ENCODE assay signal across 1 cellular context in genomic region chr2:218311543-218311884, GRCh38.
TF ChIP-seq lines count a peak whose summit lies in the region.

No MANE protein-coding gene starts in this region.

TF ChIP-seq in HepG2, 621 proteins besides CTCF, POLR2A, EP300 and RAD21 (continues in another document):
- TF ChIP-seq HOXA9 (CRISPR knock-in tag; IDR thresholded peaks at IDR 0.05; ENCODE audit: borderline replicate concordance) = no peak
- TF ChIP-seq, protein P1, sequence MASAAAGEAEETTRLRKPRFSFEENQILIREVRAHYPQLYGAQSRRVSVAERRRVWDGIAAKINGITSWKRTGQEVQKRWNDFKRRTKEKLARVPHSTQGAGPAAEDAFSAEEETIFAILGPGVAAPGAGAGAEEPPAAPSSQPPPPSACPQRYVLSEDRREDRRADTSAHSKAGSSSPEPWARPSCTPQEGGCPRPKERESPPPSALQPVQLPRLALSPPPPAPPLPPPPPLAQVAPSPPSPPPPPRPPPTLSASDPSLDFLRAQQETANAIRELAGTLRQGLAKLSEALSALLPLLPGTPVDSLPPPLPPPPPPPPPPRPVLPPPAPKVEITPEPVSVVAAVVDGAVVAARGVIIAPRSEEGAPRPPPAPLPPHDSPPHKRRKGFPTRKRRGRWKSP (CRISPR knock-in tag; IDR thresholded peaks at IDR 0.05) = no peak
- no peak for TF ChIP-seq CEBPB (IDR thresholded peaks at IDR 0.05; ENCODE audit: borderline replicate concordance, low read depth, low read length)
- peak; percentile 36; the same call in 1 of the 2 replicates for TF ChIP-seq PAXIP1 (CRISPR knock-in tag; conservative IDR thresholded peaks at IDR 0.05)
- TF ChIP-seq SETDB1 (CRISPR knock-in tag; IDR thresholded peaks at IDR 0.05; ENCODE audit: borderline replicate concordance) = no peak
- TF ChIP-seq ZNF780A (CRISPR knock-in tag; IDR thresholded peaks at IDR 0.05) = no peak
- TF ChIP-seq, protein P2, sequence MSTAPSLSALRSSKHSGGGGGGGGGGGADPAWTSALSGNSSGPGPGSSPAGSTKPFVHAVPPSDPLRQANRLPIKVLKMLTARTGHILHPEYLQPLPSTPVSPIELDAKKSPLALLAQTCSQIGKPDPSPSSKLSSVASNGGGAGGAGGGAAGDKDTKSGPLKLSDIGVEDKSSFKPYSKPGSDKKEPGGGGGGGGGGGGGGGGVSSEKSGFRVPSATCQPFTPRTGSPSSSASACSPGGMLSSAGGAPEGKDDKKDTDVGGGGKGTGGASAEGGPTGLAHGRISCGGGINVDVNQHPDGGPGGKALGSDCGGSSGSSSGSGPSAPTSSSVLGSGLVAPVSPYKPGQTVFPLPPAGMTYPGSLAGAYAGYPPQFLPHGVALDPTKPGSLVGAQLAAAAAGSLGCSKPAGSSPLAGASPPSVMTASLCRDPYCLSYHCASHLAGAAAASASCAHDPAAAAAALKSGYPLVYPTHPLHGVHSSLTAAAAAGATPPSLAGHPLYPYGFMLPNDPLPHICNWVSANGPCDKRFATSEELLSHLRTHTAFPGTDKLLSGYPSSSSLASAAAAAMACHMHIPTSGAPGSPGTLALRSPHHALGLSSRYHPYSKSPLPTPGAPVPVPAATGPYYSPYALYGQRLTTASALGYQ (CRISPR knock-in tag; IDR thresholded peaks at IDR 0.05) = peak; percentile 9; the same call in 1 of the 2 replicates
- TF ChIP-seq DR1 (CRISPR knock-in tag; IDR thresholded peaks at IDR 0.05) = no peak
- TF ChIP-seq ZGPAT (CRISPR knock-in tag; IDR thresholded peaks at IDR 0.05) = no peak
- TF ChIP-seq, protein P3, sequence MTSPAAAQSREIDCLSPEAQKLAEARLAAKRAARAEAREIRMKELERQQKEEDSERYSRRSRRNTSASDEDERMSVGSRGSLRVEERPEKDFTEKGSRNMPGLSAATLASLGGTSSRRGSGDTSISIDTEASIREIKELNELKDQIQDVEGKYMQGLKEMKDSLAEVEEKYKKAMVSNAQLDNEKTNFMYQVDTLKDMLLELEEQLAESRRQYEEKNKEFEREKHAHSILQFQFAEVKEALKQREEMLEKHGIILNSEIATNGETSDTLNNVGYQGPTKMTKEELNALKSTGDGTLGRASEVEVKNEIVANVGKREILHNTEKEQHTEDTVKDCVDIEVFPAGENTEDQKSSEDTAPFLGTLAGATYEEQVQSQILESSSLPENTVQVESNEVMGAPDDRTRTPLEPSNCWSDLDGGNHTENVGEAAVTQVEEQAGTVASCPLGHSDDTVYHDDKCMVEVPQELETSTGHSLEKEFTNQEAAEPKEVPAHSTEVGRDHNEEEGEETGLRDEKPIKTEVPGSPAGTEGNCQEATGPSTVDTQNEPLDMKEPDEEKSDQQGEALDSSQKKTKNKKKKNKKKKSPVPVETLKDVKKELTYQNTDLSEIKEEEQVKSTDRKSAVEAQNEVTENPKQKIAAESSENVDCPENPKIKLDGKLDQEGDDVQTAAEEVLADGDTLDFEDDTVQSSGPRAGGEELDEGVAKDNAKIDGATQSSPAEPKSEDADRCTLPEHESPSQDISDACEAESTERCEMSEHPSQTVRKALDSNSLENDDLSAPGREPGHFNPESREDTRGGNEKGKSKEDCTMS (CRISPR knock-in tag; conservative IDR thresholded peaks at IDR 0.05) = no peak
- no peak for TF ChIP-seq ETV6 (CRISPR knock-in tag; conservative IDR thresholded peaks at IDR 0.05)
- TF ChIP-seq, protein P4, sequence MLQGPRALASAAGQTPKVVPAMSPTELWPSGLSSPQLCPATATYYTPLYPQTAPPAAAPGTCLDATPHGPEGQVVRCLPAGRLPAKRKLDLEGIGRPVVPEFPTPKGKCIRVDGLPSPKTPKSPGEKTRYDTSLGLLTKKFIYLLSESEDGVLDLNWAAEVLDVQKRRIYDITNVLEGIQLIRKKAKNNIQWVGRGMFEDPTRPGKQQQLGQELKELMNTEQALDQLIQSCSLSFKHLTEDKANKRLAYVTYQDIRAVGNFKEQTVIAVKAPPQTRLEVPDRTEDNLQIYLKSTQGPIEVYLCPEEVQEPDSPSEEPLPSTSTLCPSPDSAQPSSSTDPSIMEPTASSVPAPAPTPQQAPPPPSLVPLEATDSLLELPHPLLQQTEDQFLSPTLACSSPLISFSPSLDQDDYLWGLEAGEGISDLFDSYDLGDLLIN (CRISPR knock-in tag; IDR thresholded peaks at IDR 0.05; ENCODE audit: borderline replicate concordance) = no peak
- peak; percentile 41; the same call in 1 of the 2 replicates for TF ChIP-seq ATF1 (CRISPR knock-in tag; IDR thresholded peaks at IDR 0.05)
- TF ChIP-seq ZNF121 (CRISPR knock-in tag; IDR thresholded peaks at IDR 0.05) = no peak
- TF ChIP-seq NR2C2 (CRISPR knock-in tag; IDR thresholded peaks at IDR 0.05; ENCODE audit: borderline replicate concordance) = 0 out of 2 replicates have a peak, but pooled peaks have one; percentile 8
- TF ChIP-seq, protein P5, sequence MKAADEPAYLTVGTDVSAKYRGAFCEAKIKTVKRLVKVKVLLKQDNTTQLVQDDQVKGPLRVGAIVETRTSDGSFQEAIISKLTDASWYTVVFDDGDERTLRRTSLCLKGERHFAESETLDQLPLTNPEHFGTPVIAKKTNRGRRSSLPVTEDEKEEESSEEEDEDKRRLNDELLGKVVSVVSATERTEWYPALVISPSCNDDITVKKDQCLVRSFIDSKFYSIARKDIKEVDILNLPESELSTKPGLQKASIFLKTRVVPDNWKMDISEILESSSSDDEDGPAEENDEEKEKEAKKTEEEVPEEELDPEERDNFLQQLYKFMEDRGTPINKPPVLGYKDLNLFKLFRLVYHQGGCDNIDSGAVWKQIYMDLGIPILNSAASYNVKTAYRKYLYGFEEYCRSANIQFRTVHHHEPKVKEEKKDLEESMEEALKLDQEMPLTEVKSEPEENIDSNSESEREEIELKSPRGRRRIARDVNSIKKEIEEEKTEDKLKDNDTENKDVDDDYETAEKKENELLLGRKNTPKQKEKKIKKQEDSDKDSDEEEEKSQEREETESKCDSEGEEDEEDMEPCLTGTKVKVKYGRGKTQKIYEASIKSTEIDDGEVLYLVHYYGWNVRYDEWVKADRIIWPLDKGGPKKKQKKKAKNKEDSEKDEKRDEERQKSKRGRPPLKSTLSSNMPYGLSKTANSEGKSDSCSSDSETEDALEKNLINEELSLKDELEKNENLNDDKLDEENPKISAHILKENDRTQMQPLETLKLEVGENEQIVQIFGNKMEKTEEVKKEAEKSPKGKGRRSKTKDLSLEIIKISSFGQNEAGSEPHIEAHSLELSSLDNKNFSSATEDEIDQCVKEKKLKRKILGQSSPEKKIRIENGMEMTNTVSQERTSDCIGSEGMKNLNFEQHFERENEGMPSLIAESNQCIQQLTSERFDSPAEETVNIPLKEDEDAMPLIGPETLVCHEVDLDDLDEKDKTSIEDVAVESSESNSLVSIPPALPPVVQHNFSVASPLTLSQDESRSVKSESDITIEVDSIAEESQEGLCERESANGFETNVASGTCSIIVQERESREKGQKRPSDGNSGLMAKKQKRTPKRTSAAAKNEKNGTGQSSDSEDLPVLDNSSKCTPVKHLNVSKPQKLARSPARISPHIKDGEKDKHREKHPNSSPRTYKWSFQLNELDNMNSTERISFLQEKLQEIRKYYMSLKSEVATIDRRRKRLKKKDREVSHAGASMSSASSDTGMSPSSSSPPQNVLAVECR (CRISPR knock-in tag; IDR thresholded peaks at IDR 0.05; ENCODE audit: borderline replicate concordance) = 0 out of 2 replicates have a peak, but pooled peaks have one; percentile 4
- TF ChIP-seq ZBTB7A (CRISPR knock-in tag; IDR thresholded peaks at IDR 0.05) = no peak
- no peak for TF ChIP-seq ZNF251 (CRISPR knock-in tag; IDR thresholded peaks at IDR 0.05)
- no peak for TF ChIP-seq GZF1 (CRISPR knock-in tag; IDR thresholded peaks at IDR 0.05)
- no peak for TF ChIP-seq FOXO1 (CRISPR knock-in tag; IDR thresholded peaks at IDR 0.05)
- no peak for TF ChIP-seq TOPORS (CRISPR knock-in tag; IDR thresholded peaks at IDR 0.05)
- no peak for TF ChIP-seq THYN1 (CRISPR knock-in tag; IDR thresholded peaks at IDR 0.05; ENCODE audit: borderline replicate concordance, low read depth)
- no peak for TF ChIP-seq ZNF234 (CRISPR knock-in tag; conservative IDR thresholded peaks at IDR 0.05)
- 0 out of 2 replicates have a peak, but pooled peaks have one; percentile 11 for TF ChIP-seq ELF3 (CRISPR knock-in tag; IDR thresholded peaks at IDR 0.05)
- TF ChIP-seq JUN (CRISPR knock-in tag; IDR thresholded peaks at IDR 0.05) = no peak
- 0 out of 2 replicates have a peak, but pooled peaks have one; percentile 1 for TF ChIP-seq ZNF317 (CRISPR knock-in tag; IDR thresholded peaks at IDR 0.05)
- no peak for TF ChIP-seq NFATC3 (CRISPR knock-in tag; IDR thresholded peaks at IDR 0.05)
- no peak for TF ChIP-seq BCL6 (CRISPR knock-in tag; IDR thresholded peaks at IDR 0.05)
- TF ChIP-seq MIXL1 (CRISPR knock-in tag; IDR thresholded peaks at IDR 0.05) = no peak
- TF ChIP-seq, protein P6, sequence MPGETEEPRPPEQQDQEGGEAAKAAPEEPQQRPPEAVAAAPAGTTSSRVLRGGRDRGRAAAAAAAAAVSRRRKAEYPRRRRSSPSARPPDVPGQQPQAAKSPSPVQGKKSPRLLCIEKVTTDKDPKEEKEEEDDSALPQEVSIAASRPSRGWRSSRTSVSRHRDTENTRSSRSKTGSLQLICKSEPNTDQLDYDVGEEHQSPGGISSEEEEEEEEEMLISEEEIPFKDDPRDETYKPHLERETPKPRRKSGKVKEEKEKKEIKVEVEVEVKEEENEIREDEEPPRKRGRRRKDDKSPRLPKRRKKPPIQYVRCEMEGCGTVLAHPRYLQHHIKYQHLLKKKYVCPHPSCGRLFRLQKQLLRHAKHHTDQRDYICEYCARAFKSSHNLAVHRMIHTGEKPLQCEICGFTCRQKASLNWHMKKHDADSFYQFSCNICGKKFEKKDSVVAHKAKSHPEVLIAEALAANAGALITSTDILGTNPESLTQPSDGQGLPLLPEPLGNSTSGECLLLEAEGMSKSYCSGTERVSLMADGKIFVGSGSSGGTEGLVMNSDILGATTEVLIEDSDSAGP (CRISPR knock-in tag; IDR thresholded peaks at IDR 0.05; ENCODE audit: borderline replicate concordance) = no peak
- TF ChIP-seq, protein P7, sequence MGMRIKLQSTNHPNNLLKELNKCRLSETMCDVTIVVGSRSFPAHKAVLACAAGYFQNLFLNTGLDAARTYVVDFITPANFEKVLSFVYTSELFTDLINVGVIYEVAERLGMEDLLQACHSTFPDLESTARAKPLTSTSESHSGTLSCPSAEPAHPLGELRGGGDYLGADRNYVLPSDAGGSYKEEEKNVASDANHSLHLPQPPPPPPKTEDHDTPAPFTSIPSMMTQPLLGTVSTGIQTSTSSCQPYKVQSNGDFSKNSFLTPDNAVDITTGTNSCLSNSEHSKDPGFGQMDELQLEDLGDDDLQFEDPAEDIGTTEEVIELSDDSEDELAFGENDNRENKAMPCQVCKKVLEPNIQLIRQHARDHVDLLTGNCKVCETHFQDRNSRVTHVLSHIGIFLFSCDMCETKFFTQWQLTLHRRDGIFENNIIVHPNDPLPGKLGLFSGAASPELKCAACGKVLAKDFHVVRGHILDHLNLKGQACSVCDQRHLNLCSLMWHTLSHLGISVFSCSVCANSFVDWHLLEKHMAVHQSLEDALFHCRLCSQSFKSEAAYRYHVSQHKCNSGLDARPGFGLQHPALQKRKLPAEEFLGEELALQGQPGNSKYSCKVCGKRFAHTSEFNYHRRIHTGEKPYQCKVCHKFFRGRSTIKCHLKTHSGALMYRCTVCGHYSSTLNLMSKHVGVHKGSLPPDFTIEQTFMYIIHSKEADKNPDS (CRISPR knock-in tag; IDR thresholded peaks at IDR 0.05) = no peak; the same call in 1 of the 2 replicates
- TF ChIP-seq DZIP1 (CRISPR knock-in tag; IDR thresholded peaks at IDR 0.05) = no peak
- no peak for TF ChIP-seq RFX3 (CRISPR knock-in tag; IDR thresholded peaks at IDR 0.05)
- TF ChIP-seq HDAC2 (CRISPR knock-in tag; IDR thresholded peaks at IDR 0.05) = 0 out of 2 replicates have a peak, but pooled peaks have one; percentile 2
